8 cellular contexts compared by ENCODE assay signal in genomic region chr20:63980317-63980805, GRCh38. TPM values are rescaled to one million over a fixed set of nuclear protein-coding genes. Genes with fewer than 3 reads are reported as not detected.
A peak's percentile ranks its signal among the peaks of the same experiment; 100 is the strongest.
DNase-seq lines count a peak whose midpoint lies in the region; ATAC-seq, FAIRE-seq and TF ChIP-seq lines count a peak whose summit lies in the region.

No MANE protein-coding gene starts in this region.

- peak overlapping the region; percentile 97 for H3K4me3 Mint-ChIP-seq in T-helper 1 cell treated with Interleukin-12 subunit alpha and Interleukin-12 subunit beta and Interleukin-4 antibody, amounts not matched to agents 30 μg/mL and 1 μg/mL, for 36 hours

- no peaks in the 10 kb centered on the region for H3K27me3 Mint-ChIP-seq in T-helper 1 cell treated with Interleukin-12 subunit alpha and Interleukin-12 subunit beta and Interleukin-4 antibody, amounts not matched to agents 30 μg/mL and 1 μg/mL, for 36 hours (ENCODE audit: low read depth)

- WGBS in ovary, 3 donors = 79 to 82% (median 81%) methylated on average over 15 of the region's 15 CpGs

- peak overlapping the region; percentile 83 for H3K4me3 ChIP-seq in ovary

- no peaks in the 10 kb centered on the region for H3K36me3 ChIP-seq in ovary

- no peaks in the 10 kb centered on the region for H3K9me3 ChIP-seq in ovary

- CTCF ChIA-PET in GM10248 (lab: Yijun Ruan, JAX) = interaction anchor here (0.8 to 7.6 kb wide), 35 partner anchors 9 to 444 kb away, joined by 3 to 116 read pairs (median 5); partner anchors contain the start of genes ARFRP1, C20orf204, LKAAEAR1 and PTK6

- no peak for TF ChIP-seq POLR2A in ovary (IDR thresholded peaks at IDR 0.05)

- H3K4me1 ChIP-seq in ovary (ENCODE audit: insufficient read depth) = peaks cover 16% of the 10 kb centered on the region

- peak overlapping the region; percentile 97 for H3K27ac Mint-ChIP-seq in T-helper 1 cell treated with Interleukin-12 subunit alpha and Interleukin-12 subunit beta and Interleukin-4 antibody, amounts not matched to agents 30 μg/mL and 1 μg/mL, for 36 hours

- peak; percentile 0 for ATAC-seq in HG02610 (IDR thresholded peaks at IDR 0.05; ENCODE audit: unreplicated experiment)

- peak overlapping the region; percentile 96 for H3K27ac ChIP-seq in epithelial cell of prostate
- H3K27ac ChIP-seq in ovary = no peak overlapping the region

- H3K27me3 ChIP-seq in ovary = peaks cover 5% of the 10 kb centered on the region

- TF ChIP-seq EP300 in ovary (IDR thresholded peaks at IDR 0.05) = no peak

- intact Hi-C loops in ovary (cut with DNase I) = no loop called here

- POLR2A ChIA-PET in GM10248 (lab: Yijun Ruan, JAX) = interaction anchor here (0.6 to 1.8 kb wide), 8 partner anchors 27 to 375 kb away, joined by 3 to 10 read pairs (median 4); partner anchors contain the start of gene C20orf204

- no peaks in the 10 kb centered on the region for H3K9me3 Mint-ChIP-seq in T-helper 1 cell treated with Interleukin-12 subunit alpha and Interleukin-12 subunit beta and Interleukin-4 antibody, amounts not matched to agents 30 μg/mL and 1 μg/mL, for 36 hours

- DNase-seq in GM10266 (ENCODE audit: extremely low spot score) (peak; percentile 70), epithelial cell of prostate (ENCODE audit: low read depth, low spot score) (peak; percentile 90), ovary (no peak), urothelium cell line (ENCODE audit: low spot score) (no peak), GM10248 (ENCODE audit: extremely low spot score) (no peak), foreskin melanocyte (no peak)

- TF ChIP-seq CTCF in GM10266 (IDR thresholded peaks at IDR 0.05; ENCODE audit: control insufficient read depth, insufficient read depth, low read depth, missing control alignments) (no peak), ovary (IDR thresholded peaks at IDR 0.05) (no peak), GM10248 (IDR thresholded peaks at IDR 0.05; ENCODE audit: control extremely low read depth, extremely low read depth, low read depth, missing control alignments) (no peak)

- peaks cover 32% of the 10 kb centered on the region for H3K36me3 Mint-ChIP-seq in T-helper 1 cell treated with Interleukin-12 subunit alpha and Interleukin-12 subunit beta and Interleukin-4 antibody, amounts not matched to agents 30 μg/mL and 1 μg/mL, for 36 hours (ENCODE audit: low read depth)

- no peak for FAIRE-seq in urothelium cell line (lab: Jason Lieb, UNC)

- peaks cover 60% of the 10 kb centered on the region for H3K4me1 Mint-ChIP-seq in T-helper 1 cell treated with Interleukin-12 subunit alpha and Interleukin-12 subunit beta and Interleukin-4 antibody, amounts not matched to agents 30 μg/mL and 1 μg/mL, for 36 hours (ENCODE audit: low read depth)

RNA-seq across cellular contexts. Expression of gene PRPF6, which starts 0.6 kb away (rescaled TPM):
- total RNA-seq in ovary = 10 to 100 TPM; 46.5 to 84.9 (median 73.4) TPM
- 10 to 100 TPM; 60.0 to 61.6 TPM for polyA plus RNA-seq in ovary

RNA-seq across cellular contexts. Expression of gene SAMD10, which starts 0.9 kb away (rescaled TPM):
- 1 to 10 TPM in 2 of 7 donors, under 1 TPM in 5; 0.20 to 3.1 (median 0.65) TPM for total RNA-seq in ovary
- polyA plus RNA-seq in ovary = under 1 TPM; 0.27 to 0.50 TPM

RNA-seq across cellular contexts. Expression of gene ZNF512B, which starts 10.6 kb away (rescaled TPM):
- total RNA-seq in ovary = 10 to 100 TPM in 5 of 7 donors, 1 to 10 TPM in 2; 6.3 to 24.7 (median 22.3) TPM
- polyA plus RNA-seq in ovary = 10 to 100 TPM in 1 of 2 donors, 1 to 10 TPM in 1; 2.5 to 14.0 TPM

RNA-seq across cellular contexts. Expression of gene UCKL1, which starts 24.1 kb away (rescaled TPM):
- total RNA-seq in ovary = 10 to 100 TPM; 32.0 to 58.6 (median 47.0) TPM
- polyA plus RNA-seq in ovary = 10 to 100 TPM in 1 of 2 donors, 1 to 10 TPM in 1; 6.6 to 54.4 TPM

RNA-seq across cellular contexts. Expression of gene C20orf204, which starts 55.6 kb away (rescaled TPM):
- 1 to 10 TPM in 6 of 7 donors, under 1 TPM in 1; 0.60 to 2.8 (median 1.8) TPM for total RNA-seq in ovary
- polyA plus RNA-seq in ovary = under 1 TPM; 0.20 to 0.61 TPM

Comparison
In these comparisons a context has a peak if more than half of its experiments do, and no peak if none do; other contexts are left out.
1. DNase-seq: peak in GM10266 (single experiment) and epithelial cell of prostate (single experiment); none in ovary (0 of 5), urothelium cell line (single experiment), GM10248 (single experiment) and foreskin melanocyte (single experiment).